ENCODE assay signal across 21 cellular contexts in genomic region chr1:29499101-29499650, GRCh38.
"Had no signal": no experiment of that assay in that cellular context is flagged by ENCODE, and none has a peak within 500 bp of the region (broad histone marks: within the 10 kb centered on the region; RNA-seq: fewer than 3 reads in every experiment).

No MANE protein-coding gene starts in this region.

- H3K9me3 Mint-ChIP-seq: activated CD4-positive, alpha-beta T cell treated with anti-CD3 and anti-CD28 coated beads, Interleukin-2, amount 10 ng/mL, durations not matched to agents 24 days and 14 days; effector memory CD8-positive, alpha-beta T cell had no signal

- H3K4me3 ChIP-seq: cardiac muscle cell, esophagus squamous epithelium, heart right ventricle, mucosa of descending colon, upper lobe of left lung had no signal

- H3K27me3 ChIP-seq: cardiac muscle cell, upper lobe of left lung had no signal

- H3K4me1 ChIP-seq: upper lobe of left lung had no signal

- DNase-seq: activated CD4-positive, alpha-beta T cell treated with anti-CD3 and anti-CD28 coated beads, Interleukin-2, amount 10 ng/mL, durations not matched to agents 24 days and 14 days; activated CD8-positive, alpha-beta T cell treated with anti-CD3 and anti-CD28 coated beads for 36 hours; activated gamma-delta T cell treated with Interleukin-2 at 50 U/mL for 16 hours; activated naive CD8-positive, alpha-beta T cell treated with anti-CD3 and anti-CD28 coated beads for 36 hours; activated T-cell treated with anti-CD3 and anti-CD28 coated beads, Interleukin-2, amount 50 U/mL, for 72 hours; amniotic stem cell; dermis blood vessel endothelial cell; effector memory CD8-positive, alpha-beta T cell; esophagus squamous epithelium; heart right ventricle; immature natural killer cell; mucosa of descending colon; naive B cell; retina; stimulated activated naive CD8-positive, alpha-beta T cell treated with anti-CD3 and anti-CD28 coated beads, Interleukin-15, amount 100 ng/mL, for 72 hours; T-helper 1 cell; T-helper 9 cell had no signal

- H3K27ac ChIP-seq: cardiac muscle cell, esophagus squamous epithelium, heart right ventricle, upper lobe of left lung had no signal

- ATAC-seq: activated CD8-positive, alpha-beta T cell treated with anti-CD3 and anti-CD28 coated beads for 36 hours; activated T-cell treated with anti-CD3 and anti-CD28 coated beads, Interleukin-2, amount 50 U/mL, for 72 hours; effector memory CD8-positive, alpha-beta T cell; heart right ventricle; mucosa of descending colon; SK-N-SH treated with all-trans-retinoic acid at 6 μM for 48 hours; stimulated activated naive CD8-positive, alpha-beta T cell treated with anti-CD3 and anti-CD28 coated beads, Interleukin-15, amount 100 ng/mL, for 72 hours had no signal

- H3K4me1 Mint-ChIP-seq: activated CD4-positive, alpha-beta T cell treated with anti-CD3 and anti-CD28 coated beads, Interleukin-2, amount 10 ng/mL, durations not matched to agents 24 days and 14 days; activated naive CD8-positive, alpha-beta T cell treated with anti-CD3 and anti-CD28 coated beads for 36 hours; immature natural killer cell; naive B cell; stimulated activated naive CD8-positive, alpha-beta T cell treated with anti-CD3 and anti-CD28 coated beads, Interleukin-15, amount 100 ng/mL, for 72 hours had no signal

- H3K36me3 ChIP-seq: cardiac muscle cell, esophagus squamous epithelium, heart right ventricle, upper lobe of left lung had no signal

- H3K4me3 Mint-ChIP-seq: activated CD4-positive, alpha-beta T cell treated with anti-CD3 and anti-CD28 coated beads, Interleukin-2, amount 10 ng/mL, durations not matched to agents 24 days and 14 days; activated CD8-positive, alpha-beta T cell treated with anti-CD3 and anti-CD28 coated beads for 36 hours; activated naive CD8-positive, alpha-beta T cell treated with anti-CD3 and anti-CD28 coated beads for 36 hours; activated T-cell treated with anti-CD3 and anti-CD28 coated beads, Interleukin-2, amount 50 U/mL, for 72 hours; effector memory CD8-positive, alpha-beta T cell; immature natural killer cell; memory B cell; stimulated activated naive CD8-positive, alpha-beta T cell treated with anti-CD3 and anti-CD28 coated beads, Interleukin-15, amount 100 ng/mL, for 72 hours had no signal

- H3K27ac Mint-ChIP-seq: activated CD4-positive, alpha-beta T cell treated with anti-CD3 and anti-CD28 coated beads, Interleukin-2, amount 10 ng/mL, durations not matched to agents 24 days and 14 days; activated CD8-positive, alpha-beta T cell treated with anti-CD3 and anti-CD28 coated beads for 36 hours; activated naive CD8-positive, alpha-beta T cell treated with anti-CD3 and anti-CD28 coated beads for 36 hours; activated T-cell treated with anti-CD3 and anti-CD28 coated beads, Interleukin-2, amount 50 U/mL, for 72 hours; effector memory CD8-positive, alpha-beta T cell; immature natural killer cell; memory B cell; naive B cell; stimulated activated naive CD8-positive, alpha-beta T cell treated with anti-CD3 and anti-CD28 coated beads, Interleukin-15, amount 100 ng/mL, for 72 hours had no signal

- H3K36me3 Mint-ChIP-seq: activated naive CD8-positive, alpha-beta T cell treated with anti-CD3 and anti-CD28 coated beads for 36 hours; immature natural killer cell had no signal
